ENCODE assay signal across 9 cellular contexts in the genomic region with DNA sequence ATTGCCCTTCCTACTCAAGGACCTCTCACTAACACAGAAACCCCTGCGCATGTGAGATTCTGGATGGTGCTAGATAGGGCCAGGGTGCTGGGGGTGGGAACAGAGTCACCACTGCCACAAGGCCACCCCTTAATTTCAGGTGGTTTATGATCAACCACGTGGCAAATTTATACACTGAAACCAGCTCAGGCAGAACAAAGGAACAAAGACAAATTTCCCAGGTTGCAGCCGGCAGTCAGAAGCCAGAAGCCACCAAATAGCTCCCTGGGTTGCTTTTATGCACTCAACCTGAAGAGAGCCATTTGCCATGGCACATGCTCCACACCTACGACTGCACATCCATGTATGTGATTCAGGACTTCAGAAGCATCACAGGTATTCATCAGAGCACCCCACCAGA. TPM values are rescaled to one million over a fixed set of nuclear protein-coding genes. Genes with fewer than 3 reads are reported as not detected.
DNase-seq lines count a peak whose midpoint lies in the region; ATAC-seq, FAIRE-seq and TF ChIP-seq lines count a peak whose summit lies in the region.
"Had no signal": no experiment of that assay in that cellular context is flagged by ENCODE, and none has a peak within 500 bp of the region (broad histone marks: within the 10 kb centered on the region; RNA-seq: fewer than 3 reads in every experiment).

No MANE protein-coding gene starts in this region.

- FAIRE-seq in GM12891 (lab: Jason Lieb, UNC), result no peak
- FAIRE-seq: K562 had no signal

- in situ Hi-C loops in transverse colon (cut with MboI; ENCODE audit: low pct_ligation_motif_present in 1 of 4, low pct_unique_long_range_greater_than_20kb in 1 of 4, low sequenced_read_pairs in 3 of 4), result no loop called here

- H3K4me1 ChIP-seq in colonic mucosa, result peaks cover 14% of the 10 kb centered on the region
- peaks cover 31 to 78% (median 48%) of the 10 kb centered on the region in 4 donors for H3K4me1 ChIP-seq in transverse colon
- peaks cover 15% of the 10 kb centered on the region for H3K4me1 ChIP-seq in prostate gland (replicated peaks)

- 24 to 50% methylated on average over 2 to 4 of the region's 4 CpGs for WGBS in transverse colon (ENCODE audit: low coverage in 1 of 2), 2 donors
- WGBS in prostate gland, result 53% methylated on average over 4 of the region's 4 CpGs

- no peak for DNase-seq in GM12891 (ENCODE audit: insufficient read length, low spot score)
- peak; percentile 34 to 63 for DNase-seq in NCI-H526 (lab: John Stamatoyannopoulos, UW)
- no peak for DNase-seq in colonic mucosa
- DNase-seq in transverse colon, result no peak
- no peak for DNase-seq in prostate gland (ENCODE audit: low spot score)
- DNase-seq in C1 segment of cervical spinal cord (lab: John Stamatoyannopoulos, UW), result no peak

- peak; percentile 22 for ATAC-seq in GM21619 (IDR thresholded peaks at IDR 0.05; ENCODE audit: unreplicated experiment)
- ATAC-seq in esophagus mucosa, result no peak
- ATAC-seq: K562 had no signal

- H3K9ac ChIP-seq in colonic mucosa (ENCODE audit: low read depth in 2 of 2, low read length in 2 of 2), result peak overlapping the region in 1 of 2 donors; percentile 51

- no peak for TF ChIP-seq EP300 in transverse colon (IDR thresholded peaks at IDR 0.05; ENCODE audit: low read depth)

- H3K27me3 ChIP-seq in colonic mucosa (no peaks in the 10 kb centered on the region), transverse colon (no peaks in the 10 kb centered on the region), prostate gland (replicated peaks; ENCODE audit: insufficient read depth) (no peaks in the 10 kb centered on the region)

- TF ChIP-seq POLR2A in GM12891 (IDR thresholded peaks at IDR 0.05; ENCODE audit: low read depth, low read length) (peak; percentile 38; the same call in 1 of the 2 replicates), transverse colon (IDR thresholded peaks at IDR 0.05) (no peak), prostate gland (IDR thresholded peaks at IDR 0.05) (no peak)

- H3K27ac ChIP-seq in colonic mucosa, result peak overlapping the region; percentile 46
- peak overlapping the region; percentile 94 to 96 (median 96) for H3K27ac ChIP-seq in transverse colon
- no peak overlapping the region for H3K27ac ChIP-seq in prostate gland

- intact Hi-C loops in colonic mucosa (cut with DNase I), result no loop called here
- intact Hi-C loops in transverse colon (cut with DNase I; ENCODE audit: low total_unique reads), result no loop called here
- intact Hi-C loops in prostate gland (cut with DNase I), result loop anchor here (10.0 kb wide), 1 partner anchor 205 kb away; a partner anchor contains a TSS

- no peak for TF ChIP-seq CTCF in colonic mucosa (IDR thresholded peaks at IDR 0.05)
- TF ChIP-seq CTCF in transverse colon (IDR thresholded peaks at IDR 0.05), result no peak
- TF ChIP-seq CTCF in prostate gland (IDR thresholded peaks at IDR 0.05), result no peak

- no peaks in the 10 kb centered on the region for H3K36me3 ChIP-seq in colonic mucosa
- H3K36me3 ChIP-seq in transverse colon, result no peaks in the 10 kb centered on the region
- no peaks in the 10 kb centered on the region for H3K36me3 ChIP-seq in prostate gland

- H3K9me3 ChIP-seq in colonic mucosa, result no peaks in the 10 kb centered on the region
- no peaks in the 10 kb centered on the region for H3K9me3 ChIP-seq in transverse colon
- no peaks in the 10 kb centered on the region for H3K9me3 ChIP-seq in prostate gland

- H3K4me3 ChIP-seq in colonic mucosa, result no peak overlapping the region
- no peak overlapping the region for H3K4me3 ChIP-seq in transverse colon
- H3K4me3 ChIP-seq in prostate gland, result no peak overlapping the region
- H3K4me3 ChIP-seq: K562 had no signal

TF ChIP-seq in GM12891, 5 proteins besides CTCF, POLR2A, EP300 and RAD21:
- TF ChIP-seq POLR2AphosphoS5 (IDR thresholded peaks at IDR 0.05; ENCODE audit: low read depth, low read length) (peak; percentile 63), SPI1 (IDR thresholded peaks at IDR 0.05; ENCODE audit: low read depth, low read length) (no peak), POU2F2 (IDR thresholded peaks at IDR 0.05; ENCODE audit: low read depth, low read length) (peak; percentile 58; the same call in 1 of the 2 replicates), TAF1 (IDR thresholded peaks at IDR 0.05; ENCODE audit: low read depth, low read length) (peak; percentile 31), PAX5 (IDR thresholded peaks at IDR 0.05; ENCODE audit: insufficient read depth, low read length, severe bottlenecking) (no peak)

RNA-seq across cellular contexts. Expression of a gene that starts 2.5 kb away (rescaled TPM):
- 124 TPM for polyA plus RNA-seq in GM12891 (2012; ENCODE audit: low read depth, missing spikeins)
- total RNA-seq in colonic mucosa (10 to 100 TPM; 70.3 to 73.4 TPM), transverse colon (10 to 100 TPM; 22.1 to 79.2 (median 73.9) TPM), esophagus mucosa (11.1 TPM), prostate gland (10 to 100 TPM; 29.4 to 46.6 TPM)

Comparison
In these comparisons a context has a peak if more than half of its experiments do, and no peak if none do; other contexts are left out.
1. DNase-seq: peak in NCI-H526 (2 of 2); none in GM12891 (single experiment), colonic mucosa (single experiment), transverse colon (single experiment), prostate gland (single experiment) and C1 segment of cervical spinal cord (0 of 14).
2. H3K27ac ChIP-seq: peak in colonic mucosa (single experiment) and transverse colon (4 of 4); none in prostate gland (0 of 2).